ENCODE assay signal across 23 cellular contexts in genomic region chr2:204654679-204655078, GRCh38.
"Had no signal": no experiment of that assay in that cellular context is flagged by ENCODE, and none has a peak within 500 bp of the region (broad histone marks: within the 10 kb centered on the region; RNA-seq: fewer than 3 reads in every experiment).

No MANE protein-coding gene starts in this region.

- H3K27ac Mint-ChIP-seq: activated CD4-positive, alpha-beta memory T cell treated with anti-CD3 and anti-CD28 coated beads for 36 hours; activated naive CD4-positive, alpha-beta T cell treated with anti-CD3 and anti-CD28 coated beads, Interleukin-2, amount 10 ng/mL, durations not matched to agents 7 days and 5 days; nephron progenitor cell; stimulated activated naive B cell treated with anti-CD40 and anti-IgM and Interleukin-4, amounts not matched to agents 10 μg/mL and 1 μg/mL and 100 μg/mL, for 72 hours; T-helper 17 cell had no signal

- DNase-seq: activated CD4-positive, alpha-beta memory T cell treated with anti-CD3 and anti-CD28 coated beads for 36 hours; activated CD4-positive, alpha-beta T cell treated with anti-CD3 and anti-CD28 coated beads for 48 hours; activated effector memory CD4-positive, alpha-beta T cell treated with anti-CD3 and anti-CD28 coated beads, Interleukin-2, amount 50 U/mL, for 16 hours; activated naive CD4-positive, alpha-beta T cell treated with anti-CD3 and anti-CD28 coated beads, Interleukin-2, amount 10 ng/mL, durations not matched to agents 7 days and 5 days; body of pancreas; caudate nucleus; effector memory CD4-positive, alpha-beta T cell; glutamatergic neuron; hippocampal formation; left cardiac atrium; mesendoderm; mucosa of descending colon; nephron progenitor cell; occipital lobe; sigmoid colon; stimulated activated CD4-positive, alpha-beta T cell treated with anti-CD3 and anti-CD28 coated beads, Interleukin-2, amount 100 ng/mL, for 48 hours; stimulated activated CD8-positive, alpha-beta memory T cell treated with anti-CD3 and anti-CD28 coated beads, Interleukin-4, amount 100 ng/mL, for 48 hours; stimulated activated naive B cell treated with anti-CD40 and anti-IgM and Interleukin-4, amounts not matched to agents 10 μg/mL and 1 μg/mL and 100 μg/mL, for 72 hours; SW 1271; T-helper 17 cell; testis; uterus had no signal

- H3K27ac ChIP-seq: body of pancreas, sigmoid colon, uterus had no signal

- H3K4me3 Mint-ChIP-seq: activated CD4-positive, alpha-beta memory T cell treated with anti-CD3 and anti-CD28 coated beads for 36 hours; activated naive CD4-positive, alpha-beta T cell treated with anti-CD3 and anti-CD28 coated beads, Interleukin-2, amount 10 ng/mL, durations not matched to agents 7 days and 5 days; nephron progenitor cell; stimulated activated naive B cell treated with anti-CD40 and anti-IgM and Interleukin-4, amounts not matched to agents 10 μg/mL and 1 μg/mL and 100 μg/mL, for 72 hours; T-helper 17 cell had no signal

- ATAC-seq: body of pancreas; stimulated activated naive B cell treated with anti-CD40 and anti-IgM and Interleukin-4, amounts not matched to agents 10 μg/mL and 1 μg/mL and 100 μg/mL, for 72 hours; T-helper 17 cell had no signal

- H3K4me3 ChIP-seq: body of pancreas, esophagus muscularis mucosa, mucosa of descending colon, sigmoid colon, testis, uterus had no signal

- H3K36me3 ChIP-seq: esophagus muscularis mucosa, sigmoid colon, uterus had no signal

- H3K27me3 Mint-ChIP-seq: activated naive CD4-positive, alpha-beta T cell treated with anti-CD3 and anti-CD28 coated beads, Interleukin-2, amount 10 ng/mL, durations not matched to agents 7 days and 5 days; stimulated activated naive B cell treated with anti-CD40 and anti-IgM and Interleukin-4, amounts not matched to agents 10 μg/mL and 1 μg/mL and 100 μg/mL, for 72 hours; T-helper 17 cell had no signal

- H3K4me1 Mint-ChIP-seq: activated naive CD4-positive, alpha-beta T cell treated with anti-CD3 and anti-CD28 coated beads, Interleukin-2, amount 10 ng/mL, durations not matched to agents 7 days and 5 days; nephron progenitor cell; stimulated activated naive B cell treated with anti-CD40 and anti-IgM and Interleukin-4, amounts not matched to agents 10 μg/mL and 1 μg/mL and 100 μg/mL, for 72 hours; T-helper 17 cell had no signal

- H3K4me1 ChIP-seq: body of pancreas, uterus had no signal

- H3K27me3 ChIP-seq: body of pancreas, esophagus muscularis mucosa, sigmoid colon, testis, uterus had no signal

- H3K9me3 ChIP-seq: body of pancreas, esophagus muscularis mucosa, mucosa of descending colon, testis, uterus had no signal

- H3K36me3 Mint-ChIP-seq: activated naive CD4-positive, alpha-beta T cell treated with anti-CD3 and anti-CD28 coated beads, Interleukin-2, amount 10 ng/mL, durations not matched to agents 7 days and 5 days; stimulated activated naive B cell treated with anti-CD40 and anti-IgM and Interleukin-4, amounts not matched to agents 10 μg/mL and 1 μg/mL and 100 μg/mL, for 72 hours had no signal
